ENCODE assay signal across 20 cellular contexts in genomic region chr14:83347874-83348273, GRCh38.
DNase-seq lines count a peak whose midpoint lies in the region; ATAC-seq and TF ChIP-seq lines count a peak whose summit lies in the region.
"Had no signal": no experiment of that assay in that cellular context is flagged by ENCODE, and none has a peak within 500 bp of the region (broad histone marks: within the 10 kb centered on the region; RNA-seq: fewer than 3 reads in every experiment).

No MANE protein-coding gene starts in this region.

- H3K18ac ChIP-seq in IMR-90 (ENCODE audit: low read depth, low read length) (no peak overlapping the region), mesenchymal stem cell (ENCODE audit: low read depth in 1 of 2, low read length in 2 of 2) (no peak overlapping the region)

- H3K56ac ChIP-seq in IMR-90 (ENCODE audit: extremely low read depth, insufficient read depth, low read length): no peak overlapping the region

- H3K27ac ChIP-seq in IMR-90 (ENCODE audit: insufficient read depth, low read length) (no peak overlapping the region), mesenchymal stem cell (ENCODE audit: low read length, poor library complexity, severe bottlenecking) (no peak overlapping the region)
- H3K27ac ChIP-seq: HL-60, SJSA1 had no signal

- BruUV-seq in IMR-90 (replicated peaks; lab: Mats Ljungman, UMichigan): no TSS peak

- H4K20me1 ChIP-seq in IMR-90 (ENCODE audit: insufficient read depth, low read length): no peaks in the 10 kb centered on the region

- H2BK120ac ChIP-seq in IMR-90 (ENCODE audit: low read depth, low read length) (no peak overlapping the region), mesenchymal stem cell (ENCODE audit: low read depth, low read length) (no peak overlapping the region)

- no CpG with 5 or more reads among the region's 1 CpG for WGBS in IMR-90 (ENCODE audit: extremely low coverage in 2 of 2, insufficient read length in 1 of 2), 2 experiments
- WGBS in mesenchymal stem cell: no CpG with 5 or more reads among the region's 1 CpG

- H3K4me2 ChIP-seq in IMR-90 (ENCODE audit: low read depth, low read length) (no peak overlapping the region), mesenchymal stem cell (ENCODE audit: low read length, poor library complexity, severe bottlenecking) (no peak overlapping the region)

- no peak overlapping the region for H2AFZ ChIP-seq in IMR-90 (replicated peaks; ENCODE audit: low read length, poor library complexity)
- H2AFZ ChIP-seq in mesenchymal stem cell (ENCODE audit: low read depth, low read length): no peak overlapping the region

- H3K4me3 Mint-ChIP-seq in chondrocyte (ENCODE audit: unreplicated experiment): no peak overlapping the region
- no peak overlapping the region for H3K4me3 Mint-ChIP-seq in naive thymus-derived CD8-positive, alpha-beta T cell
- H3K4me3 Mint-ChIP-seq: CD14-positive monocyte had no signal

- peak overlapping the region; percentile 74 for H3K27ac Mint-ChIP-seq in chondrocyte (ENCODE audit: unreplicated experiment)
- no peak overlapping the region for H3K27ac Mint-ChIP-seq in naive thymus-derived CD8-positive, alpha-beta T cell
- H3K27ac Mint-ChIP-seq: CD14-positive monocyte had no signal

- H2BK15ac ChIP-seq in IMR-90 (ENCODE audit: low read depth, low read length): no peak overlapping the region
- H2BK15ac ChIP-seq in mesenchymal stem cell (ENCODE audit: low read depth, poor library complexity, severe bottlenecking): no peak overlapping the region

- H3K14ac ChIP-seq in IMR-90 (replicated peaks; ENCODE audit: low read depth, low read length): no peak overlapping the region
- no peak overlapping the region for H3K14ac ChIP-seq in mesenchymal stem cell (ENCODE audit: low read length in 2 of 2)

- no peak overlapping the region for H2AK5ac ChIP-seq in IMR-90 (ENCODE audit: low read depth, low read length)
- H2AK5ac ChIP-seq in mesenchymal stem cell (ENCODE audit: low read length, severe bottlenecking): no peak overlapping the region

- no peak overlapping the region for H3K4ac ChIP-seq in IMR-90 (ENCODE audit: low read depth, low read length)
- no peak overlapping the region for H3K4ac ChIP-seq in mesenchymal stem cell (ENCODE audit: low read depth in 1 of 2, low read length in 2 of 2)

- H3K27me3 ChIP-seq in IMR-90 (ENCODE audit: control insufficient read depth, insufficient read depth, low read length) (no peaks in the 10 kb centered on the region), mesenchymal stem cell (ENCODE audit: control insufficient read depth in 1 of 2, insufficient read depth in 1 of 2, low read length in 2 of 2) (no peaks in the 10 kb centered on the region)
- H3K27me3 ChIP-seq: SJSA1 had no signal

- DNase-seq in AG10803 (ENCODE audit: low read depth): peak; percentile 3
- peak; percentile 31 for DNase-seq in IMR-90
- DNase-seq in chondrocyte (ENCODE audit: low spot score): no peak
- DNase-seq in mesenchymal stem cell: peak; percentile 2
- no peak for DNase-seq in naive thymus-derived CD8-positive, alpha-beta T cell
- no peak for DNase-seq in NOMO-1 treated with dmso at 0.1 percent for 144 hours (lab: John Stamatoyannopoulos, UW; ENCODE audit: unreplicated experiment)
- DNase-seq: AML-193, COR-L47, KBM-7, NCI-H1436, NCI-H2029, NCI-H2171 treated with DMSO at 0.1 percent for 48 hours, NCI-H510A, NCI-H774 had no signal

- no peak overlapping the region for H2BK12ac ChIP-seq in mesenchymal stem cell (ENCODE audit: low read length in 2 of 2)

- ATAC-seq in IMR-90 (ENCODE audit: low read depth): peak; percentile 75; the same call in 1 of the 2 replicates
- ATAC-seq in GM21529 (IDR thresholded peaks at IDR 0.05; ENCODE audit: unreplicated experiment): no peak
- no peak for ATAC-seq in naive thymus-derived CD8-positive, alpha-beta T cell
- ATAC-seq in HG03097 (IDR thresholded peaks at IDR 0.05; ENCODE audit: low FRiP score, unreplicated experiment): no peak
- ATAC-seq: HCT116 had no signal

- H3K79me1 ChIP-seq in IMR-90 (ENCODE audit: low read depth in 1 of 2, low read length in 2 of 2): no peaks in the 10 kb centered on the region
- H3K79me1 ChIP-seq in mesenchymal stem cell (replicated peaks; ENCODE audit: low read length, poor library complexity, severe bottlenecking): no peaks in the 10 kb centered on the region

- no peak overlapping the region for H3K4me3 ChIP-seq in AG10803 (ENCODE audit: low read length)
- no peak overlapping the region for H3K4me3 ChIP-seq in IMR-90 (ENCODE audit: insufficient read depth, low read depth, low read length)
- no peak overlapping the region for H3K4me3 ChIP-seq in mesenchymal stem cell (ENCODE audit: insufficient read depth in 1 of 2, low read depth in 1 of 2, low read length in 2 of 2)
- H3K4me3 ChIP-seq: SJSA1 had no signal

- no peak for TF ChIP-seq POLR2A in IMR-90 (IDR thresholded peaks at IDR 0.05; ENCODE audit: low read depth, low read length)

- no peak overlapping the region for H4K5ac ChIP-seq in IMR-90 (ENCODE audit: low read depth, low read length)

- TF ChIP-seq CTCF in AG10803 (conservative IDR thresholded peaks at IDR 0.05; ENCODE audit: low read length): no peak
- TF ChIP-seq CTCF in IMR-90 (conservative IDR thresholded peaks at IDR 0.05; ENCODE audit: low read depth, low read length): no peak
- no peak for TF ChIP-seq CTCF in chondrocyte (IDR thresholded peaks at IDR 0.05)

- no peaks in the 10 kb centered on the region for H3K27me3 Mint-ChIP-seq in chondrocyte (ENCODE audit: low read depth)
- H3K27me3 Mint-ChIP-seq in naive thymus-derived CD8-positive, alpha-beta T cell: no peaks in the 10 kb centered on the region

- no peak overlapping the region for H3K23ac ChIP-seq in IMR-90 (ENCODE audit: low read depth, low read length)
- no peak overlapping the region for H3K23ac ChIP-seq in mesenchymal stem cell (ENCODE audit: low read length in 2 of 2)

- H3K9ac ChIP-seq in IMR-90 (ENCODE audit: low read depth, low read length): no peak overlapping the region
- no peak overlapping the region for H3K9ac ChIP-seq in mesenchymal stem cell (ENCODE audit: low read length)

- H2BK20ac ChIP-seq in IMR-90 (ENCODE audit: low read depth, low read length): no peak overlapping the region

- H3K4me1 Mint-ChIP-seq in chondrocyte (ENCODE audit: low read depth): peaks cover 5% of the 10 kb centered on the region
- H3K4me1 Mint-ChIP-seq in naive thymus-derived CD8-positive, alpha-beta T cell: no peaks in the 10 kb centered on the region
- H3K4me1 Mint-ChIP-seq: CD14-positive monocyte had no signal

- H2AK9ac ChIP-seq in IMR-90 (replicated peaks; ENCODE audit: low read depth, low read length, poor library complexity): no peak overlapping the region

- CTCF ChIA-PET in IMR-90 (lab: Yijun Ruan, JAX): no interaction called here

- in situ Hi-C loops in IMR-90 (cut with MboI; ENCODE audit: low sequenced_read_pairs): no loop called here

- H4K8ac ChIP-seq in IMR-90 (ENCODE audit: low read depth in 2 of 2, low read length in 2 of 2) (no peak overlapping the region), mesenchymal stem cell (ENCODE audit: low read length) (no peak overlapping the region)

- POLR2A ChIA-PET in IMR-90 (lab: Charles Lee; ENCODE audit: unreplicated experiment): no interaction called here
- POLR2A ChIA-PET in naive thymus-derived CD8-positive, alpha-beta T cell (lab: Charles Lee): no interaction called here

- no peaks in the 10 kb centered on the region for H3K36me3 Mint-ChIP-seq in chondrocyte (ENCODE audit: low read depth)
- no peaks in the 10 kb centered on the region for H3K36me3 Mint-ChIP-seq in naive thymus-derived CD8-positive, alpha-beta T cell
- H3K36me3 Mint-ChIP-seq: CD14-positive monocyte had no signal

- no peak for TF ChIP-seq RAD21 in IMR-90 (IDR thresholded peaks at IDR 0.05; ENCODE audit: low read length)

- intact Hi-C loops in IMR-90 (cut with micrococcal nuclease): no loop called here

- no peaks in the 10 kb centered on the region for H3K36me3 ChIP-seq in IMR-90 (ENCODE audit: control insufficient read depth, insufficient read depth, low read length)
- H3K36me3 ChIP-seq in mesenchymal stem cell (ENCODE audit: control insufficient read depth in 1 of 2, insufficient read depth in 2 of 2, low read depth in 1 of 2, low read length in 2 of 2): no peaks in the 10 kb centered on the region
- H3K36me3 ChIP-seq: SJSA1 had no signal

- H3K9me3 ChIP-seq in IMR-90 (ENCODE audit: control insufficient read depth, insufficient read depth, low read length) (no peaks in the 10 kb centered on the region), mesenchymal stem cell (ENCODE audit: control insufficient read depth, low read length) (no peaks in the 10 kb centered on the region)
- H3K9me3 ChIP-seq: SJSA1 had no signal

- no peaks in the 10 kb centered on the region for H3K9me3 Mint-ChIP-seq in chondrocyte (ENCODE audit: low read depth)
- peaks cover 4 to 23% (median 9%) of the 10 kb centered on the region in 9 donors for H3K9me3 Mint-ChIP-seq in naive thymus-derived CD8-positive, alpha-beta T cell

- H2BK5ac ChIP-seq in IMR-90 (ENCODE audit: low read depth, low read length, poor library complexity, severe bottlenecking): no peak overlapping the region
- no peak overlapping the region for H2BK5ac ChIP-seq in mesenchymal stem cell (ENCODE audit: low read depth, low read length, poor library complexity, severe bottlenecking)

- H4K91ac ChIP-seq in IMR-90 (ENCODE audit: insufficient read depth, low read depth, low read length) (no peak overlapping the region), mesenchymal stem cell (ENCODE audit: low read length) (no peak overlapping the region)

- H3K4me1 ChIP-seq in IMR-90 (ENCODE audit: control insufficient read depth, insufficient read depth, low read length): no peaks in the 10 kb centered on the region
- H3K4me1 ChIP-seq in mesenchymal stem cell (ENCODE audit: control insufficient read depth, insufficient read depth, low read depth, low read length): no peaks in the 10 kb centered on the region
- H3K4me1 ChIP-seq: SJSA1 had no signal

- dilution Hi-C loops in IMR-90 (cut with HindIII; ENCODE audit: low sequenced_read_pairs, unreplicated experiment): no loop called here

- no peaks in the 10 kb centered on the region for H3K9me1 ChIP-seq in IMR-90 (ENCODE audit: insufficient read depth, low read length)

TF ChIP-seq in IMR-90, 13 proteins besides CTCF, POLR2A, EP300 and RAD21:
- TF ChIP-seq MXI1 (IDR thresholded peaks at IDR 0.05; ENCODE audit: borderline replicate concordance, low read depth, low read length) (no peak), NFE2L2 (IDR thresholded peaks at IDR 0.05; ENCODE audit: low read depth, low read length) (no peak), MAFK (IDR thresholded peaks at IDR 0.05; ENCODE audit: low read depth, low read length) (no peak), RCOR1 (IDR thresholded peaks at IDR 0.05; ENCODE audit: insufficient replicate concordance, low read length) (no peak)

Comparison
In these comparisons a context has a peak if more than half of its experiments do, and no peak if none do; other contexts are left out.
1. DNase-seq: peak in AG10803 (single experiment), IMR-90 (single experiment) and mesenchymal stem cell (single experiment); none in chondrocyte (single experiment), naive thymus-derived CD8-positive, alpha-beta T cell (0 of 10) and NOMO-1 treated with dmso at 0.1 percent for 144 hours (single experiment).